12 cellular contexts compared by ENCODE assay signal in the genomic region with DNA sequence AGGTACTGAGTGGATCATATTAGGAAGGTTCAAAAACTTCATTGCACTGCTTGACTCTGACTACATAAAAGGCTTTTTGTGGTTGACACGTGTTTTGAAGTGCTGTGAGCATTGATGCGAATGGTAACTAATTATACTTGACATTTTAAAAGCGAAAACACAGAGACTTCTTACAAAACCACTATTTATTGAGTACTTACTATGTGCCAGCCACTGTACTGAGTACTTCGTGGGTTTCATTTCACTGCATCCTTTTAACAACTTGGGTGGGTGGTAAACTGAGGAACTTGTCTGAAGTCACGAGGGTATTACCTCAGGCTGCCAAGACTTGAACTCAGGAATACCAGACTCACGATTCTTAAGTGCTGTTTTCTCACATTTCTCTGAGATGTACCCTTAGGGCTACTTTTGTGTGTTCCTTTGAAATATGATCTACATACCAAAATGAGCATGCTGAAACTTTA. TPM values are rescaled to one million over a fixed set of nuclear protein-coding genes. Genes with fewer than 3 reads are reported as not detected.
DNase-seq lines count a peak whose midpoint lies in the region; ATAC-seq and TF ChIP-seq lines count a peak whose summit lies in the region.
"Had no signal": no experiment of that assay in that cellular context is flagged by ENCODE, and none has a peak within 500 bp of the region (broad histone marks: within the 10 kb centered on the region; RNA-seq: fewer than 3 reads in every experiment).

No MANE protein-coding gene starts in this region.

- no peak overlapping the region for H3K4me3 Mint-ChIP-seq in activated CD4-positive, alpha-beta T cell treated with anti-CD3 and anti-CD28 coated beads for 36 hours

- H3K27me3 Mint-ChIP-seq in activated CD4-positive, alpha-beta T cell treated with anti-CD3 and anti-CD28 coated beads for 36 hours, result no peaks in the 10 kb centered on the region

- ATAC-seq in activated CD4-positive, alpha-beta T cell treated with anti-CD3 and anti-CD28 coated beads for 36 hours, result peak; percentile 86
- ATAC-seq in GM21717 (IDR thresholded peaks at IDR 0.05; ENCODE audit: unreplicated experiment), result peak; percentile 72
- ATAC-seq in omental fat pad (ENCODE audit: low FRiP score), result no peak

- TF ChIP-seq CTCF in omental fat pad (IDR thresholded peaks at IDR 0.05), result no peak

- CTCF ChIA-PET in activated CD4-positive, alpha-beta T cell treated with anti-CD3 and anti-CD28 coated beads for 36 hours (lab: Charles Lee), result interaction anchor here (0.6 to 0.9 kb wide), 2 partner anchors 135 to 602 kb away, joined by 3 to 6 read pairs; no protein-coding TSS in a partner anchor

- POLR2A ChIA-PET in activated CD4-positive, alpha-beta T cell treated with anti-CD3 and anti-CD28 coated beads for 36 hours (lab: Charles Lee), result no interaction called here

- no peak for DNase-seq in activated CD4-positive, alpha-beta T cell treated with anti-CD3 and anti-CD28 coated beads for 36 hours
- no peak for DNase-seq in activated CD4-positive, alpha-beta T cell treated with anti-CD3 and anti-CD28 coated beads, Interleukin-2, amount 50 U/mL, for 1 hour
- peak; percentile 36 for DNase-seq in NCI-H2107 treated with DMSO at 0.1 percent for 48 hours (lab: John Stamatoyannopoulos, UW; ENCODE audit: unreplicated experiment)
- peak; percentile 10 for DNase-seq in renal cortical epithelial cell (ENCODE audit: low read depth)
- DNase-seq in SW 1271 (lab: John Stamatoyannopoulos, UW), result no peak
- no peak for DNase-seq in cerebellar nuclear complex (lab: John Stamatoyannopoulos, UW)
- DNase-seq in omental fat pad (ENCODE audit: low spot score), result no peak
- DNase-seq: activated CD4-positive, CD25-positive, alpha-beta regulatory T cell; DMS153; KBM-7; SHP77 treated with DMSO at 0.1 percent for 48 hours had no signal

- H3K36me3 Mint-ChIP-seq in activated CD4-positive, alpha-beta T cell treated with anti-CD3 and anti-CD28 coated beads for 36 hours (ENCODE audit: low read depth), result no peaks in the 10 kb centered on the region

- intact Hi-C loops in activated CD4-positive, alpha-beta T cell treated with anti-CD3 and anti-CD28 coated beads for 36 hours (cut with DNase I, micrococcal nuclease), result loop anchor here in 1 of 2 experiments (2.0 kb wide), 1 partner anchor 26 kb away; no protein-coding TSS in a partner anchor

- H3K4me1 Mint-ChIP-seq in activated CD4-positive, alpha-beta T cell treated with anti-CD3 and anti-CD28 coated beads for 36 hours, result peaks cover 14% of the 10 kb centered on the region

- H3K9me3 Mint-ChIP-seq in activated CD4-positive, alpha-beta T cell treated with anti-CD3 and anti-CD28 coated beads for 36 hours (ENCODE audit: low read depth), result no peaks in the 10 kb centered on the region

- no peak overlapping the region for H3K27ac Mint-ChIP-seq in activated CD4-positive, alpha-beta T cell treated with anti-CD3 and anti-CD28 coated beads for 36 hours

RNA-seq across cellular contexts. Expression of gene PPP4R2, which starts 45.3 kb away (rescaled TPM):
- 10 to 100 TPM; 75.1 to 91.5 TPM for total RNA-seq in activated CD4-positive, alpha-beta T cell treated with anti-CD3 and anti-CD28 coated beads for 36 hours
- 99.5 and 116 TPM in 2 replicates for total RNA-seq in renal cortical epithelial cell
- 10 to 100 TPM; 46.5 to 56.6 (median 52.7) TPM for total RNA-seq in omental fat pad

Comparison
In these comparisons a context has a peak if more than half of its experiments do, and no peak if none do; other contexts are left out.
1. DNase-seq: peak in NCI-H2107 treated with DMSO at 0.1 percent for 48 hours (single experiment) and renal cortical epithelial cell (single experiment); none in activated CD4-positive, alpha-beta T cell treated with anti-CD3 and anti-CD28 coated beads for 36 hours (single experiment), activated CD4-positive, alpha-beta T cell treated with anti-CD3 and anti-CD28 coated beads, Interleukin-2, amount 50 U/mL, for 1 hour (single experiment), SW 1271 (0 of 2), cerebellar nuclear complex (0 of 2) and omental fat pad (single experiment).